Comparison of ENCODE assay signal across 8 cellular contexts in genomic region chr7:6826151-6826550, GRCh38. TPM values are rescaled to one million over a fixed set of nuclear protein-coding genes. Genes with fewer than 3 reads are reported as not detected.
DNase-seq lines count a peak whose midpoint lies in the region; ATAC-seq and TF ChIP-seq lines count a peak whose summit lies in the region.
"Not testable (repeated sequence)": the region's sequence is repeated elsewhere in the genome, so short reads cannot be mapped to it uniquely, and the experiment has no call there.

Gene CCZ1B (minus strand): TSS chr7:6826275. CDS start chr7:6826197, 78 bp downstream.

- TF ChIP-seq POLR2A in gastroesophageal sphincter (IDR thresholded peaks at IDR 0.05), result not testable (repeated sequence)

- peak; percentile 46 for TF ChIP-seq CTCF in GM06990 (IDR thresholded peaks at IDR 0.05; ENCODE audit: insufficient read depth, low read length, poor library complexity, severe bottlenecking)
- TF ChIP-seq CTCF in HFF-Myc (IDR thresholded peaks at IDR 0.05; ENCODE audit: low read depth, low read length, missing control alignments); omental fat pad (IDR thresholded peaks at IDR 0.05); subcutaneous adipose tissue (IDR thresholded peaks at IDR 0.05; ENCODE audit: low read depth): not testable (repeated sequence)
- TF ChIP-seq CTCF in gastroesophageal sphincter (IDR thresholded peaks at IDR 0.05), result peak in 1 of 4 experiments; percentile 49

- H3K36me3 ChIP-seq in GM06990 (ENCODE audit: control insufficient read depth, insufficient read depth, low read length); SK-N-MC (ENCODE audit: insufficient read depth, low read length): not testable (repeated sequence)
- H3K36me3 ChIP-seq in gastroesophageal sphincter, result peaks cover 0 to 15% of the 10 kb centered on the region in 2 donors

- H3K4me1 ChIP-seq in gastroesophageal sphincter, result not testable (repeated sequence)

- H3K4me3 ChIP-seq in GM06990 (replicated peaks; ENCODE audit: low read depth, low read length) (peak within 1 kb of the TSS; percentile 59), HFF-Myc (replicated peaks; ENCODE audit: low read depth, low read length) (peak within 1 kb of the TSS; percentile 42), SK-N-MC (peak within 1 kb of the TSS; percentile 76), gastroesophageal sphincter (peak within 1 kb of the TSS; percentile 59 to 64)

- H3K9me3 ChIP-seq in SK-N-MC (ENCODE audit: low read depth, low read length); gastroesophageal sphincter: not testable (repeated sequence)

- DNase-seq in GM06990 (ENCODE audit: extremely low read depth, insufficient read length), result peak; percentile 77
- DNase-seq in HFF-Myc (ENCODE audit: extremely low read depth, low read depth), result peak; percentile 2
- peak; percentile 93 for DNase-seq in NAMALWA (ENCODE audit: low spot score)
- not testable (repeated sequence) for DNase-seq in SK-N-MC (ENCODE audit: low read depth, low spot score)
- peak; percentile 53 to 88 (median 70) for DNase-seq in activated naive CD4-positive, alpha-beta T cell (lab: John Stamatoyannopoulos, UW)
- DNase-seq in omental fat pad (ENCODE audit: low spot score), result peak; percentile 57

- not testable (repeated sequence) for H3K27ac ChIP-seq in SK-N-MC
- H3K27ac ChIP-seq in gastroesophageal sphincter, result peak within 1 kb of the TSS in 3 of 4 donors; percentile 67 to 80 (median 71)

- not testable (repeated sequence) for TF ChIP-seq EP300 in gastroesophageal sphincter (IDR thresholded peaks at IDR 0.05)

- H3K9ac ChIP-seq in SK-N-MC (ENCODE audit: insufficient read length), result peak within 1 kb of the TSS; percentile 59

- not testable (repeated sequence) for H3K27me3 ChIP-seq in GM06990 (replicated peaks; ENCODE audit: control insufficient read depth, insufficient read depth, low read length)
- H3K27me3 ChIP-seq in gastroesophageal sphincter, result peaks cover 15% of the 10 kb centered on the region

- ATAC-seq in gastroesophageal sphincter, result peak; percentile 95
- peak; percentile 88 for ATAC-seq in omental fat pad (ENCODE audit: low FRiP score)

- WGBS in gastroesophageal sphincter (ENCODE audit: low coverage in 1 of 2), 2 donors, result no CpG with 5 or more reads among the region's 35 CpGs

RNA-seq across cellular contexts. Expression of gene CCZ1B, which starts in this region (rescaled TPM):
- 10 to 100 TPM; 21.9 to 49.7 (median 33.9) TPM for total RNA-seq in gastroesophageal sphincter
- 10 to 100 TPM; 25.7 to 59.9 (median 28.2) TPM for total RNA-seq in omental fat pad
- 10 to 100 TPM; 47.1 to 64.8 (median 52.7) TPM for total RNA-seq in subcutaneous adipose tissue
